12 cellular contexts compared by ENCODE assay signal in the genomic region with DNA sequence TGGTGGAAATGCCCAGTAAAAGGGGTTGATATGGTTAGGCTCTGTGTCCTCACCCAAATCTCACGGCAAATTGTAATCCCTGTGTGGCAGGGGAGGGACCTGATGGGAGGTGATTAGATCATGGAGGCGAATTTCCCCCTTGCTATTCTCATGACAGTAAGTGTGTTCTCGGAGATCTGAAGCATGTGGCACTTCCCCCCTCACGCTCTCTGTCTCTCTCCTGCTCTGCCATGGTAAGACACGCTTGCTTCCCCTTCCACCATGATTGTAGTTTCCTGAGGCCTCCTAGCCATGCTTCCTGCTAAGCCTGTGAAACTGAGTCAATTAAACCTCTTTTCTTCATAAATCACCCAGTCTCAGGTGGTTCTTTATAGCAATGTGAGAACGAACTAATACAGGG. TPM values are rescaled to one million over a fixed set of nuclear protein-coding genes. Genes with fewer than 3 reads are reported as not detected.
DNase-seq lines count a peak whose midpoint lies in the region; FAIRE-seq and TF ChIP-seq lines count a peak whose summit lies in the region.
"Had no signal": no experiment of that assay in that cellular context is flagged by ENCODE, and none has a peak within 500 bp of the region (broad histone marks: within the 10 kb centered on the region; RNA-seq: fewer than 3 reads in every experiment).

No MANE protein-coding gene starts in this region.

- FAIRE-seq in GM12891 (lab: Jason Lieb, UNC) (peak; percentile 94), urothelium cell line (lab: Jason Lieb, UNC) (no peak)

- TF ChIP-seq CTCF in BE2C (IDR thresholded peaks at IDR 0.05; ENCODE audit: low read depth, low read length): no peak

- no peak for DNase-seq in GM12891 (ENCODE audit: insufficient read length, low spot score)
- peak; percentile 58 for DNase-seq in NOMO-1 treated with dmso at 0.1 percent for 144 hours (lab: John Stamatoyannopoulos, UW; ENCODE audit: unreplicated experiment)
- DNase-seq in trophoblast cell: no peak
- no peak for DNase-seq in urothelium cell line (ENCODE audit: low spot score)
- DNase-seq in SJCRH30: no peak
- no peak for DNase-seq in BE2C
- DNase-seq in GM03348 (ENCODE audit: low spot score): no peak
- DNase-seq: activated T-cell treated with anti-CD3 and anti-CD28 coated beads, Interleukin-2, amount 50 U/mL, for 4 hours; CD8-positive, alpha-beta T cell; NCI-H2107; stimulated activated CD4-positive, alpha-beta T cell treated with anti-CD3 and anti-CD28 coated beads, Interleukin-15, amount 100 ng/mL, for 24 hours had no signal

- no peaks in the 10 kb centered on the region for H3K9me3 Mint-ChIP-seq in dendritic cell treated with granulocyte-macrophage colony-stimulating factor and Interleukin-4, amounts not matched to agents 40 ng/mL and 50 ng/mL, for 4 days
- H3K9me3 Mint-ChIP-seq: activated T-cell treated with anti-CD3 and anti-CD28 coated beads, Interleukin-2, amount 50 U/mL, for 4 hours; CD8-positive, alpha-beta T cell had no signal

- no peaks in the 10 kb centered on the region for H3K27me3 Mint-ChIP-seq in dendritic cell treated with granulocyte-macrophage colony-stimulating factor and Interleukin-4, amounts not matched to agents 40 ng/mL and 50 ng/mL, for 4 days

- H3K4me3 Mint-ChIP-seq in dendritic cell treated with granulocyte-macrophage colony-stimulating factor and Interleukin-4, amounts not matched to agents 40 ng/mL and 50 ng/mL, for 4 days: no peak overlapping the region
- H3K4me3 Mint-ChIP-seq: activated T-cell treated with anti-CD3 and anti-CD28 coated beads, Interleukin-2, amount 50 U/mL, for 4 hours; CD8-positive, alpha-beta T cell had no signal

- peak overlapping the region; percentile 9 for H3K18ac ChIP-seq in trophoblast cell (ENCODE audit: low read length)

- no peak overlapping the region for H4K8ac ChIP-seq in trophoblast cell (ENCODE audit: low read depth, low read length)

- peak overlapping the region; percentile 55 for H3K27ac Mint-ChIP-seq in dendritic cell treated with granulocyte-macrophage colony-stimulating factor and Interleukin-4, amounts not matched to agents 40 ng/mL and 50 ng/mL, for 4 days
- H3K27ac Mint-ChIP-seq: CD8-positive, alpha-beta T cell had no signal

- peak overlapping the region; percentile 89 for H3K4ac ChIP-seq in trophoblast cell (ENCODE audit: low read depth, low read length)

- H3K27me3 ChIP-seq in trophoblast cell (ENCODE audit: insufficient read depth, low read length): no peaks in the 10 kb centered on the region
- H3K27me3 ChIP-seq in SJCRH30: no peaks in the 10 kb centered on the region
- no peaks in the 10 kb centered on the region for H3K27me3 ChIP-seq in BE2C

- H2BK120ac ChIP-seq in trophoblast cell (ENCODE audit: insufficient read depth, low read length, poor library complexity): peak overlapping the region; percentile 18

- peaks cover 18% of the 10 kb centered on the region for H3K79me2 ChIP-seq in trophoblast cell (ENCODE audit: control insufficient read depth, insufficient read depth, low read length, poor library complexity)

- H3K14ac ChIP-seq in trophoblast cell (ENCODE audit: low read length): peak overlapping the region; percentile 8

- WGBS in trophoblast cell (ENCODE audit: extremely low coverage, insufficient coverage, insufficient read length): no CpG with 5 or more reads among the region's 6 CpGs

- TF ChIP-seq POLR2A in GM12891 (IDR thresholded peaks at IDR 0.05; ENCODE audit: low read depth, low read length): no peak

- peak overlapping the region; percentile 90 for H2BK12ac ChIP-seq in trophoblast cell (ENCODE audit: low read length)

- no peak overlapping the region for H2AK5ac ChIP-seq in trophoblast cell (ENCODE audit: low read length)

- H3K9ac ChIP-seq in trophoblast cell (ENCODE audit: low read length): no peak overlapping the region

- H3K27ac ChIP-seq in trophoblast cell (ENCODE audit: low read depth, low read length) (peak overlapping the region; percentile 45), SJCRH30 (no peak overlapping the region)

- H4K12ac ChIP-seq in trophoblast cell (ENCODE audit: low read depth, low read length): no peak overlapping the region

- H3K4me3 ChIP-seq in trophoblast cell (ENCODE audit: low read depth, low read length) (no peak overlapping the region), SJCRH30 (no peak overlapping the region), BE2C (ENCODE audit: low read depth, low read length) (no peak overlapping the region)

- H3K9me3 ChIP-seq in trophoblast cell (ENCODE audit: insufficient read depth, low read depth, low read length) (no peaks in the 10 kb centered on the region), SJCRH30 (replicated peaks) (no peaks in the 10 kb centered on the region), BE2C (no peaks in the 10 kb centered on the region)

- no peak overlapping the region for H3K23ac ChIP-seq in trophoblast cell (ENCODE audit: low read length)

- H3K36me3 ChIP-seq in trophoblast cell (ENCODE audit: control insufficient read depth in 1 of 2, insufficient read depth in 2 of 2, low read length in 2 of 2) (no peaks in the 10 kb centered on the region), SJCRH30 (peaks cover 2% of the 10 kb centered on the region; the same call in 1 of the 2 replicates), BE2C (no peaks in the 10 kb centered on the region)

- peaks cover 5% of the 10 kb centered on the region for H3K79me1 ChIP-seq in trophoblast cell (ENCODE audit: low read length)

- intact Hi-C loops in dendritic cell treated with granulocyte-macrophage colony-stimulating factor and Interleukin-4, amounts not matched to agents 40 ng/mL and 50 ng/mL, for 4 days (cut with micrococcal nuclease): no loop called here

- H4K91ac ChIP-seq in trophoblast cell (ENCODE audit: low read depth, low read length): peak overlapping the region; percentile 23

- peaks cover 52% of the 10 kb centered on the region for H3K4me1 Mint-ChIP-seq in dendritic cell treated with granulocyte-macrophage colony-stimulating factor and Interleukin-4, amounts not matched to agents 40 ng/mL and 50 ng/mL, for 4 days (ENCODE audit: low read depth)

- no peak overlapping the region for H2AFZ ChIP-seq in trophoblast cell (ENCODE audit: insufficient read depth, low read length, poor library complexity)

- H3K4me2 ChIP-seq in trophoblast cell (ENCODE audit: low read length): no peak overlapping the region

- no peaks in the 10 kb centered on the region for H3K36me3 Mint-ChIP-seq in dendritic cell treated with granulocyte-macrophage colony-stimulating factor and Interleukin-4, amounts not matched to agents 40 ng/mL and 50 ng/mL, for 4 days (ENCODE audit: low read depth)
- H3K36me3 Mint-ChIP-seq: CD8-positive, alpha-beta T cell had no signal

- H3K4me1 ChIP-seq in trophoblast cell (ENCODE audit: control insufficient read depth in 1 of 2, insufficient read depth in 2 of 2, low read length in 2 of 2) (peaks cover 32 to 36% of the 10 kb centered on the region in 2 experiments), SJCRH30 (peaks cover 8% of the 10 kb centered on the region), BE2C (no peaks in the 10 kb centered on the region)

- peak overlapping the region; percentile 26 for H2BK5ac ChIP-seq in trophoblast cell (ENCODE audit: low read depth, low read length, poor library complexity)

TF ChIP-seq in GM12891, 5 proteins besides CTCF, POLR2A, EP300 and RAD21:
- no peak; the same call in 1 of the 2 replicates for TF ChIP-seq POLR2AphosphoS5 (IDR thresholded peaks at IDR 0.05; ENCODE audit: low read depth, low read length)
- peak; percentile 43; the same call in 1 of the 2 replicates for TF ChIP-seq TAF1 (IDR thresholded peaks at IDR 0.05; ENCODE audit: low read depth, low read length)
- TF ChIP-seq SPI1 (IDR thresholded peaks at IDR 0.05; ENCODE audit: low read depth, low read length): peak; percentile 79
- no peak for TF ChIP-seq POU2F2 (IDR thresholded peaks at IDR 0.05; ENCODE audit: low read depth, low read length)
- TF ChIP-seq PAX5 (IDR thresholded peaks at IDR 0.05; ENCODE audit: insufficient read depth, low read length, severe bottlenecking): no peak
TF ChIP-seq in GM12891: peak in this region for 2.

RNA-seq across cellular contexts. Expression of a gene that starts 37.4 kb away (rescaled TPM):
- 58.1 TPM for polyA plus RNA-seq in GM12891 (2012; ENCODE audit: low read depth, missing spikeins)
- polyA plus RNA-seq in trophoblast cell (2013): 89.1 and 90.0 TPM in 2 replicates
- 78.3 and 78.5 TPM in 2 replicates for total RNA-seq in SJCRH30 (2014; rRNA removed; shearing (Covaris generic))
- 45.9 TPM for polyA plus RNA-seq in BE2C (2012; ENCODE audit: insufficient read depth, insufficient read length, low read depth)
